ENCODE assay signal across 9 cellular contexts in genomic region chr3:196837819-196838420, GRCh38. TPM values are rescaled to one million over a fixed set of nuclear protein-coding genes. Genes with fewer than 3 reads are reported as not detected.
DNase-seq lines count a peak whose midpoint lies in the region; ATAC-seq and TF ChIP-seq lines count a peak whose summit lies in the region.
"Had no signal": no experiment of that assay in that cellular context is flagged by ENCODE, and none has a peak within 500 bp of the region (broad histone marks: within the 10 kb centered on the region; RNA-seq: fewer than 3 reads in every experiment).

No MANE protein-coding gene starts in this region.

- no peak overlapping the region for H3K4me2 ChIP-seq in H9 (ENCODE audit: insufficient read depth, insufficient read length, low read length)

- no peak overlapping the region for H3K56ac ChIP-seq in H9 (ENCODE audit: insufficient read length, low read depth, low read length)

- no peak overlapping the region for H2BK120ac ChIP-seq in H9 (ENCODE audit: low read depth, low read length, poor library complexity, severe bottlenecking)

- no peaks in the 10 kb centered on the region for H3K79me2 ChIP-seq in H9 (ENCODE audit: insufficient read depth, low read length)

- no peaks in the 10 kb centered on the region for H3K27me3 Mint-ChIP-seq in CD4-positive, alpha-beta T cell
- no peaks in the 10 kb centered on the region for H3K27me3 Mint-ChIP-seq in H9 (ENCODE audit: low read depth)
- no peaks in the 10 kb centered on the region for H3K27me3 Mint-ChIP-seq in activated CD4-positive, alpha-beta T cell treated with anti-CD3 and anti-CD28 coated beads, Interleukin-2, amount 10 ng/mL, durations not matched to agents 24 days and 14 days
- H3K27me3 Mint-ChIP-seq: IgD-negative memory B cell had no signal

- H3K14ac ChIP-seq in H9 (ENCODE audit: insufficient read depth, low read length): no peak overlapping the region

- H3K4me1 ChIP-seq in H9 (ENCODE audit: insufficient read depth, low read length): no peaks in the 10 kb centered on the region

- no peak overlapping the region for H2BK15ac ChIP-seq in H9 (ENCODE audit: low read depth, low read length)

- no peak overlapping the region for H4K8ac ChIP-seq in H9 (replicated peaks; ENCODE audit: insufficient read length, low read depth, low read length)

- no peak overlapping the region for H3K4ac ChIP-seq in H9 (ENCODE audit: low read depth, low read length)

- H2BK20ac ChIP-seq in H9 (ENCODE audit: low read depth, low read length, poor library complexity, severe bottlenecking): no peak overlapping the region

- no peak overlapping the region for H2BK12ac ChIP-seq in H9 (ENCODE audit: insufficient read length, low read depth, low read length)

- peaks cover 3% of the 10 kb centered on the region for H4K20me1 ChIP-seq in H9 (ENCODE audit: control insufficient read depth, insufficient read depth, insufficient read length)

- intact Hi-C loops in CD4-positive, alpha-beta T cell (cut with DNase I, micrococcal nuclease): loop anchor here (1.0 to 5.0 kb wide), 3 partner anchors 132 to 349 kb away; no protein-coding TSS in a partner anchor
- intact Hi-C loops in activated CD4-positive, alpha-beta T cell treated with anti-CD3 and anti-CD28 coated beads, Interleukin-2, amount 10 ng/mL, durations not matched to agents 24 days and 14 days (cut with micrococcal nuclease): loop anchor here (1.0 to 5.0 kb wide), 3 partner anchors 132 to 349 kb away; no protein-coding TSS in a partner anchor

- peak; percentile 76 for TF ChIP-seq CTCF in CD4-positive, alpha-beta T cell (IDR thresholded peaks at IDR 0.05)
- peak; percentile 90 for TF ChIP-seq CTCF in H9 (conservative IDR thresholded peaks at IDR 0.05)

- H3T11ph ChIP-seq in H9 (ENCODE audit: low read length): no peak overlapping the region

- no peak overlapping the region for H4K91ac ChIP-seq in H9 (ENCODE audit: insufficient read length, low read depth, low read length)

- no peak overlapping the region for H3K23ac ChIP-seq in H9 (ENCODE audit: insufficient read length, low read depth, low read length)

- no peak overlapping the region for H4K5ac ChIP-seq in H9 (ENCODE audit: insufficient read length, low read depth, low read length)

- H3K27ac Mint-ChIP-seq in CD4-positive, alpha-beta T cell: peak overlapping the region; percentile 8
- H3K27ac Mint-ChIP-seq in H9: no peak overlapping the region
- H3K27ac Mint-ChIP-seq in activated CD4-positive, alpha-beta T cell treated with anti-CD3 and anti-CD28 coated beads, Interleukin-2, amount 10 ng/mL, durations not matched to agents 24 days and 14 days: no peak overlapping the region
- H3K27ac Mint-ChIP-seq: IgD-negative memory B cell had no signal

- WGBS in H9 (ENCODE audit: extremely low coverage, insufficient read length, low lambda C conversion rate): no CpG with 5 or more reads among the region's 3 CpGs

- H3K9me3 ChIP-seq in CD4-positive, alpha-beta T cell (ENCODE audit: control insufficient read depth, low read length): no peaks in the 10 kb centered on the region
- no peaks in the 10 kb centered on the region for H3K9me3 ChIP-seq in H9 (ENCODE audit: control insufficient read depth, low read depth, low read length)

- no peaks in the 10 kb centered on the region for H3K23me2 ChIP-seq in H9 (ENCODE audit: insufficient read length, low read depth, low read length, poor library complexity, severe bottlenecking)

- H3K27ac ChIP-seq in CD4-positive, alpha-beta T cell (ENCODE audit: low read depth, low read length): no peak overlapping the region
- no peak overlapping the region for H3K27ac ChIP-seq in H9 (ENCODE audit: insufficient read length, low read depth, low read length)

- no peaks in the 10 kb centered on the region for H3K27me3 ChIP-seq in CD4-positive, alpha-beta T cell (ENCODE audit: control insufficient read depth, insufficient read depth, low read length)
- no peaks in the 10 kb centered on the region; the same call in 1 of the 2 replicates for H3K27me3 ChIP-seq in H9 (ENCODE audit: insufficient read depth, low read length)

- H3K9me3 Mint-ChIP-seq in CD4-positive, alpha-beta T cell: no peaks in the 10 kb centered on the region
- no peaks in the 10 kb centered on the region for H3K9me3 Mint-ChIP-seq in H9
- H3K9me3 Mint-ChIP-seq in activated CD4-positive, alpha-beta T cell treated with anti-CD3 and anti-CD28 coated beads, Interleukin-2, amount 10 ng/mL, durations not matched to agents 24 days and 14 days: no peaks in the 10 kb centered on the region
- H3K9me3 Mint-ChIP-seq: IgD-negative memory B cell had no signal

- peak; percentile 95 for ATAC-seq in CD4-positive, alpha-beta T cell (ENCODE audit: poor library complexity)
- ATAC-seq in GM18861 (IDR thresholded peaks at IDR 0.05; ENCODE audit: unreplicated experiment): no peak

- CTCF ChIA-PET in CD4-positive, alpha-beta T cell (lab: Charles Lee): interaction anchor here (0.7 to 3.7 kb wide), 7 partner anchors 17 to 229 kb away, joined by 3 to 14 read pairs (median 5); partner anchors contain the start of genes NCBP2 and SENP5

- no peak overlapping the region for H2AK5ac ChIP-seq in H9 (ENCODE audit: insufficient read length, low read length)

- POLR2A ChIA-PET in CD4-positive, alpha-beta T cell (lab: Charles Lee): no interaction called here

- H3K79me1 ChIP-seq in H9 (ENCODE audit: insufficient read depth, low read depth, low read length, poor library complexity, severe bottlenecking): no peaks in the 10 kb centered on the region

- H3K4me3 Mint-ChIP-seq in CD4-positive, alpha-beta T cell: no peak overlapping the region
- no peak overlapping the region for H3K4me3 Mint-ChIP-seq in H9
- no peak overlapping the region for H3K4me3 Mint-ChIP-seq in activated CD4-positive, alpha-beta T cell treated with anti-CD3 and anti-CD28 coated beads, Interleukin-2, amount 10 ng/mL, durations not matched to agents 24 days and 14 days
- H3K4me3 Mint-ChIP-seq: IgD-negative memory B cell had no signal

- no peak overlapping the region for H3K18ac ChIP-seq in H9 (ENCODE audit: insufficient read length, low read depth, low read length)

- no peaks in the 10 kb centered on the region for H3K4me1 Mint-ChIP-seq in CD4-positive, alpha-beta T cell (ENCODE audit: low read depth)
- no peaks in the 10 kb centered on the region for H3K4me1 Mint-ChIP-seq in H9
- peaks cover 3% of the 10 kb centered on the region for H3K4me1 Mint-ChIP-seq in activated CD4-positive, alpha-beta T cell treated with anti-CD3 and anti-CD28 coated beads, Interleukin-2, amount 10 ng/mL, durations not matched to agents 24 days and 14 days
- H3K4me1 Mint-ChIP-seq: IgD-negative memory B cell had no signal

- no peak overlapping the region for H2BK5ac ChIP-seq in H9 (ENCODE audit: insufficient read length, low read length)

- H3K36me3 Mint-ChIP-seq in CD4-positive, alpha-beta T cell (ENCODE audit: low read depth): no peaks in the 10 kb centered on the region
- H3K36me3 Mint-ChIP-seq in H9 (ENCODE audit: insufficient read depth in 1 of 3, low read depth in 3 of 3): no peaks in the 10 kb centered on the region; a peak in 1 of 7 replicates
- H3K36me3 Mint-ChIP-seq in activated CD4-positive, alpha-beta T cell treated with anti-CD3 and anti-CD28 coated beads, Interleukin-2, amount 10 ng/mL, durations not matched to agents 24 days and 14 days (ENCODE audit: low read depth): no peaks in the 10 kb centered on the region
- H3K36me3 Mint-ChIP-seq: IgD-negative memory B cell had no signal

- peak; percentile 54 to 72 (median 64) for DNase-seq in CD4-positive, alpha-beta T cell
- DNase-seq in H9 (peak; percentile 67), NCI-H345 (lab: John Stamatoyannopoulos, UW) (peak; percentile 34), ecto neural progenitor cell (ENCODE audit: low spot score) (peak; percentile 58), lung microvascular endothelial cell (ENCODE audit: low read depth in 2 of 2) (peak; percentile 76 to 77)
- peak; percentile 91 for DNase-seq in activated CD4-positive, alpha-beta T cell treated with anti-CD3 and anti-CD28 coated beads, Interleukin-2, amount 10 ng/mL, durations not matched to agents 24 days and 14 days
- DNase-seq in stimulated activated CD8-positive, alpha-beta memory T cell treated with anti-CD3 and anti-CD28 coated beads, Interleukin-2, amount 100 ng/mL, for 48 hours (ENCODE audit: low read depth in 2 of 2): peak; percentile 45 to 53

- no peak overlapping the region for H3K9ac ChIP-seq in H9 (ENCODE audit: extremely low read depth, insufficient read length, low read length)

- H2AFZ ChIP-seq in H9 (ENCODE audit: low read length): no peak overlapping the region

RNA-seq across cellular contexts. Expression of gene SENP5, which starts 29.8 kb away (rescaled TPM):
- 10 to 100 TPM; 62.7 to 64.7 TPM for total RNA-seq in CD4-positive, alpha-beta T cell
- 28.3 and 30.4 TPM in 2 replicates for total RNA-seq in H9 (2021)
- total RNA-seq in activated CD4-positive, alpha-beta T cell treated with anti-CD3 and anti-CD28 coated beads, Interleukin-2, amount 10 ng/mL, durations not matched to agents 24 days and 14 days: 44.2 and 47.2 TPM in 2 replicates
- total RNA-seq in lung microvascular endothelial cell: 25.3 and 38.9 TPM in 2 replicates

Comparison
In these comparisons a context has a peak if more than half of its experiments do, and no peak if none do; other contexts are left out.
1. DNase-seq: peak in every context shown above with its lines; median percentile 91 in activated CD4-positive, alpha-beta T cell treated with anti-CD3 and anti-CD28 coated beads, Interleukin-2, amount 10 ng/mL, durations not matched to agents 24 days and 14 days; 76 in lung microvascular endothelial cell; 67 in H9; 64 in CD4-positive, alpha-beta T cell; 58 in ecto neural progenitor cell; 49 in stimulated activated CD8-positive, alpha-beta memory T cell treated with anti-CD3 and anti-CD28 coated beads, Interleukin-2, amount 100 ng/mL, for 48 hours; 34 in NCI-H345.